Comparison of ENCODE assay signal across 1 cellular context in the genomic region with DNA sequence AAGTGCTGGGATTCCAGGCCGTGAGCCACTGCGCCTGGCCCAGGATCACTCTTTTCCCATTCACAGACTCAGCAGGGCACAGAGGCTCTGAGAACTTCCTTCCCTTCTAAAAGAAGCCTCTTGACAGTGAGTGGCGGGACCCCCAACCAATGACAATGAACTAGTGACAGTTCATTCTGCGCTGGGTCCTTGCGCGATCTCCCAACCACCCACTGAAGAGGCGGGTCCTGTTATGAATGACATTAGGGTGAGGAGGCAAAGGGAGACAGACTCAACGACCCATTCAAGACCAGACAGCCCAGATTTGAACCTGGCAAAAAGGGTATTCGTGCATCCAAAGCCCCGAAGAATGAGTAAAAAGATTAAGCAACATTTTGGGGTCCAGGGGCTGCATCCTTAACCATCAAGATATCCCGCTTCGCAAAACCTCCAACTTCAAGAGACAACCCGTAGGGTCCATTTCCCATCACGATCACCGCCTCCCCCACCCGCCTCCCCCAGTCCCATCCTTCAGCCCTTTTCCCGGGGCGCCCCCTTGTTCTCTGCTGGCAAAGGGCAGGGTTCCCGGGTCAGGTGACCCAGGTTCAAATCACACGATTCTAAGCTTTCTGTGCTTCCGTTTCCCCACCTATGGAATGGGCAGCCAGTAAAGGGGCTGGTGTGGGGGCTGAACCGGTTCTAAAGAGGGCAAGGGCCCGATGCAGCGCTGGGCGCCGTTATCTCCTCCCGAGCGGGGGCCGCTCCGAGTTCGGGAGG.
TF ChIP-seq lines count a peak whose summit lies in the region.

No MANE protein-coding gene starts in this region.

TF ChIP-seq in GM12878, 131 proteins besides CTCF, POLR2A, EP300 and RAD21 (continued from another document and continues in another):
- TF ChIP-seq, protein P1, sequence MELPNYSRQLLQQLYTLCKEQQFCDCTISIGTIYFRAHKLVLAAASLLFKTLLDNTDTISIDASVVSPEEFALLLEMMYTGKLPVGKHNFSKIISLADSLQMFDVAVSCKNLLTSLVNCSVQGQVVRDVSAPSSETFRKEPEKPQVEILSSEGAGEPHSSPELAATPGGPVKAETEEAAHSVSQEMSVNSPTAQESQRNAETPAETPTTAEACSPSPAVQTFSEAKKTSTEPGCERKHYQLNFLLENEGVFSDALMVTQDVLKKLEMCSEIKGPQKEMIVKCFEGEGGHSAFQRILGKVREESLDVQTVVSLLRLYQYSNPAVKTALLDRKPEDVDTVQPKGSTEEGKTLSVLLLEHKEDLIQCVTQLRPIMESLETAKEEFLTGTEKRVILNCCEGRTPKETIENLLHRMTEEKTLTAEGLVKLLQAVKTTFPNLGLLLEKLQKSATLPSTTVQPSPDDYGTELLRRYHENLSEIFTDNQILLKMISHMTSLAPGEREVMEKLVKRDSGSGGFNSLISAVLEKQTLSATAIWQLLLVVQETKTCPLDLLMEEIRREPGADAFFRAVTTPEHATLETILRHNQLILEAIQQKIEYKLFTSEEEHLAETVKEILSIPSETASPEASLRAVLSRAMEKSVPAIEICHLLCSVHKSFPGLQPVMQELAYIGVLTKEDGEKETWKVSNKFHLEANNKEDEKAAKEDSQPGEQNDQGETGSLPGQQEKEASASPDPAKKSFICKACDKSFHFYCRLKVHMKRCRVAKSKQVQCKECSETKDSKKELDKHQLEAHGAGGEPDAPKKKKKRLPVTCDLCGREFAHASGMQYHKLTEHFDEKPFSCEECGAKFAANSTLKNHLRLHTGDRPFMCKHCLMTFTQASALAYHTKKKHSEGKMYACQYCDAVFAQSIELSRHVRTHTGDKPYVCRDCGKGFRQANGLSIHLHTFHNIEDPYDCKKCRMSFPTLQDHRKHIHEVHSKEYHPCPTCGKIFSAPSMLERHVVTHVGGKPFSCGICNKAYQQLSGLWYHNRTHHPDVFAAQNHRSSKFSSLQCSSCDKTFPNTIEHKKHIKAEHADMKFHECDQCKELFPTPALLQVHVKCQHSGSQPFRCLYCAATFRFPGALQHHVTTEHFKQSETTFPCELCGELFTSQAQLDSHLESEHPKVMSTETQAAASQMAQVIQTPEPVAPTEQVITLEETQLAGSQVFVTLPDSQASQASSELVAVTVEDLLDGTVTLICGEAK (IDR thresholded peaks at IDR 0.05; ENCODE audit: borderline replicate concordance): no peak
- TF ChIP-seq, protein P2, sequence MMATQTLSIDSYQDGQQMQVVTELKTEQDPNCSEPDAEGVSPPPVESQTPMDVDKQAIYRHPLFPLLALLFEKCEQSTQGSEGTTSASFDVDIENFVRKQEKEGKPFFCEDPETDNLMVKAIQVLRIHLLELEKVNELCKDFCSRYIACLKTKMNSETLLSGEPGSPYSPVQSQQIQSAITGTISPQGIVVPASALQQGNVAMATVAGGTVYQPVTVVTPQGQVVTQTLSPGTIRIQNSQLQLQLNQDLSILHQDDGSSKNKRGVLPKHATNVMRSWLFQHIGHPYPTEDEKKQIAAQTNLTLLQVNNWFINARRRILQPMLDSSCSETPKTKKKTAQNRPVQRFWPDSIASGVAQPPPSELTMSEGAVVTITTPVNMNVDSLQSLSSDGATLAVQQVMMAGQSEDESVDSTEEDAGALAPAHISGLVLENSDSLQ (IDR thresholded peaks at IDR 0.05): peak; percentile 98
- TF ChIP-seq SMAD5 (IDR thresholded peaks at IDR 0.05; ENCODE audit: low read depth) (no peak; the same call in 1 of the 2 replicates), RELA (IDR thresholded peaks at IDR 0.05; ENCODE audit: borderline replicate concordance, partially characterized antibody) (no peak), JUNB (IDR thresholded peaks at IDR 0.05) (no peak), CBFB (IDR thresholded peaks at IDR 0.05; ENCODE audit: low read depth) (no peak), TAF1 (IDR thresholded peaks at IDR 0.05; ENCODE audit: borderline replicate concordance, low read depth, low read length) (0 out of 2 replicates have a peak, but pooled peaks have one; percentile 31), CREM (IDR thresholded peaks at IDR 0.05; ENCODE audit: low read depth) (0 out of 2 replicates have a peak, but pooled peaks have one; percentile 49), NR2F1 (conservative IDR thresholded peaks at IDR 0.05) (no peak), NR2C2 (IDR thresholded peaks at IDR 0.05; ENCODE audit: borderline replicate concordance, control insufficient read depth, insufficient read length, low read depth) (no peak), EGR1 (IDR thresholded peaks at IDR 0.05; ENCODE audit: borderline replicate concordance in 1 of 2, low read depth in 2 of 2, low read length in 2 of 2) (no peak), ESRRA (IDR thresholded peaks at IDR 0.05; ENCODE audit: low read length) (no peak), PAX8 (IDR thresholded peaks at IDR 0.05) (no peak), NR2C1 (IDR thresholded peaks at IDR 0.05) (no peak), JUND (IDR thresholded peaks at IDR 0.05; ENCODE audit: low read depth, low read length) (no peak), ZNF217 (IDR thresholded peaks at IDR 0.05) (no peak), TBL1XR1 (IDR thresholded peaks at IDR 0.05; ENCODE audit: low read depth, low read length) (no peak), PAX5 (IDR thresholded peaks at IDR 0.05; ENCODE audit: borderline replicate concordance, low read depth, low read length) (no peak), GABPA (IDR thresholded peaks at IDR 0.05; ENCODE audit: low read depth) (peak; percentile 54; the same call in 1 of the 2 replicates), SRF (IDR thresholded peaks at IDR 0.05; ENCODE audit: low read depth in 2 of 2, low read length in 2 of 2) (no peak), FOXK2 (IDR thresholded peaks at IDR 0.05) (no peak), MTA3 (IDR thresholded peaks at IDR 0.05; ENCODE audit: borderline replicate concordance, low read length) (no peak), IRF4 (IDR thresholded peaks at IDR 0.05; ENCODE audit: low read depth, low read length) (no peak), ZSCAN29 (IDR thresholded peaks at IDR 0.05) (no peak), POU2F2 (IDR thresholded peaks at IDR 0.05; ENCODE audit: borderline replicate concordance, low read depth, low read length) (no peak), MEF2A (IDR thresholded peaks at IDR 0.05; ENCODE audit: insufficient read depth, low read depth, low read length) (no peak), EED (IDR thresholded peaks at IDR 0.05; ENCODE audit: low read depth) (no peak), BRCA1 (IDR thresholded peaks at IDR 0.05; ENCODE audit: low read depth, low read length) (no peak), RCOR1 (conservative IDR thresholded peaks at IDR 0.05; ENCODE audit: low read depth, low read length) (no peak), TCF3 (IDR thresholded peaks at IDR 0.05; ENCODE audit: borderline replicate concordance, insufficient read depth, low read depth, low read length) (no peak), KAT2A (conservative IDR thresholded peaks at IDR 0.05; ENCODE audit: control insufficient read depth, low read depth, low read length) (no peak)
- TF ChIP-seq, protein P3, sequence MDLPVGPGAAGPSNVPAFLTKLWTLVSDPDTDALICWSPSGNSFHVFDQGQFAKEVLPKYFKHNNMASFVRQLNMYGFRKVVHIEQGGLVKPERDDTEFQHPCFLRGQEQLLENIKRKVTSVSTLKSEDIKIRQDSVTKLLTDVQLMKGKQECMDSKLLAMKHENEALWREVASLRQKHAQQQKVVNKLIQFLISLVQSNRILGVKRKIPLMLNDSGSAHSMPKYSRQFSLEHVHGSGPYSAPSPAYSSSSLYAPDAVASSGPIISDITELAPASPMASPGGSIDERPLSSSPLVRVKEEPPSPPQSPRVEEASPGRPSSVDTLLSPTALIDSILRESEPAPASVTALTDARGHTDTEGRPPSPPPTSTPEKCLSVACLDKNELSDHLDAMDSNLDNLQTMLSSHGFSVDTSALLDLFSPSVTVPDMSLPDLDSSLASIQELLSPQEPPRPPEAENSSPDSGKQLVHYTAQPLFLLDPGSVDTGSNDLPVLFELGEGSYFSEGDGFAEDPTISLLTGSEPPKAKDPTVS (IDR thresholded peaks at IDR 0.05; ENCODE audit: low read depth, low read length): no peak
- TF ChIP-seq, protein P4, sequence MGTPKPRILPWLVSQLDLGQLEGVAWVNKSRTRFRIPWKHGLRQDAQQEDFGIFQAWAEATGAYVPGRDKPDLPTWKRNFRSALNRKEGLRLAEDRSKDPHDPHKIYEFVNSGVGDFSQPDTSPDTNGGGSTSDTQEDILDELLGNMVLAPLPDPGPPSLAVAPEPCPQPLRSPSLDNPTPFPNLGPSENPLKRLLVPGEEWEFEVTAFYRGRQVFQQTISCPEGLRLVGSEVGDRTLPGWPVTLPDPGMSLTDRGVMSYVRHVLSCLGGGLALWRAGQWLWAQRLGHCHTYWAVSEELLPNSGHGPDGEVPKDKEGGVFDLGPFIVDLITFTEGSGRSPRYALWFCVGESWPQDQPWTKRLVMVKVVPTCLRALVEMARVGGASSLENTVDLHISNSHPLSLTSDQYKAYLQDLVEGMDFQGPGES (IDR thresholded peaks at IDR 0.05): peak; percentile 54; the same call in 1 of the 2 replicates
- TF ChIP-seq, protein P5, sequence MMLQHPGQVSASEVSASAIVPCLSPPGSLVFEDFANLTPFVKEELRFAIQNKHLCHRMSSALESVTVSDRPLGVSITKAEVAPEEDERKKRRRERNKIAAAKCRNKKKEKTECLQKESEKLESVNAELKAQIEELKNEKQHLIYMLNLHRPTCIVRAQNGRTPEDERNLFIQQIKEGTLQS (IDR thresholded peaks at IDR 0.05; ENCODE audit: borderline replicate concordance, extremely low read depth, low read depth, low read length): no peak
- TF ChIP-seq, protein P6, sequence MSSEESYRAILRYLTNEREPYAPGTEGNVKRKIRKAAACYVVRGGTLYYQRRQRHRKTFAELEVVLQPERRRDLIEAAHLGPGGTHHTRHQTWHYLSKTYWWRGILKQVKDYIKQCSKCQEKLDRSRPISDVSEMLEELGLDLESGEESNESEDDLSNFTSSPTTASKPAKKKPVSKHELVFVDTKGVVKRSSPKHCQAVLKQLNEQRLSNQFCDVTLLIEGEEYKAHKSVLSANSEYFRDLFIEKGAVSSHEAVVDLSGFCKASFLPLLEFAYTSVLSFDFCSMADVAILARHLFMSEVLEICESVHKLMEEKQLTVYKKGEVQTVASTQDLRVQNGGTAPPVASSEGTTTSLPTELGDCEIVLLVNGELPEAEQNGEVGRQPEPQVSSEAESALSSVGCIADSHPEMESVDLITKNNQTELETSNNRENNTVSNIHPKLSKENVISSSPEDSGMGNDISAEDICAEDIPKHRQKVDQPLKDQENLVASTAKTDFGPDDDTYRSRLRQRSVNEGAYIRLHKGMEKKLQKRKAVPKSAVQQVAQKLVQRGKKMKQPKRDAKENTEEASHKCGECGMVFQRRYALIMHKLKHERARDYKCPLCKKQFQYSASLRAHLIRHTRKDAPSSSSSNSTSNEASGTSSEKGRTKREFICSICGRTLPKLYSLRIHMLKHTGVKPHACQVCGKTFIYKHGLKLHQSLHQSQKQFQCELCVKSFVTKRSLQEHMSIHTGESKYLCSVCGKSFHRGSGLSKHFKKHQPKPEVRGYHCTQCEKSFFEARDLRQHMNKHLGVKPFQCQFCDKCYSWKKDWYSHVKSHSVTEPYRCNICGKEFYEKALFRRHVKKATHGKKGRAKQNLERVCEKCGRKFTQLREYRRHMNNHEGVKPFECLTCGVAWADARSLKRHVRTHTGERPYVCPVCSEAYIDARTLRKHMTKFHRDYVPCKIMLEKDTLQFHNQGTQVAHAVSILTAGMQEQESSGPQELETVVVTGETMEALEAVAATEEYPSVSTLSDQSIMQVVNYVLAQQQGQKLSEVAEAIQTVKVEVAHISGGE (CRISPR knock-in tag; IDR thresholded peaks at IDR 0.05): no peak
- TF ChIP-seq, protein P7, sequence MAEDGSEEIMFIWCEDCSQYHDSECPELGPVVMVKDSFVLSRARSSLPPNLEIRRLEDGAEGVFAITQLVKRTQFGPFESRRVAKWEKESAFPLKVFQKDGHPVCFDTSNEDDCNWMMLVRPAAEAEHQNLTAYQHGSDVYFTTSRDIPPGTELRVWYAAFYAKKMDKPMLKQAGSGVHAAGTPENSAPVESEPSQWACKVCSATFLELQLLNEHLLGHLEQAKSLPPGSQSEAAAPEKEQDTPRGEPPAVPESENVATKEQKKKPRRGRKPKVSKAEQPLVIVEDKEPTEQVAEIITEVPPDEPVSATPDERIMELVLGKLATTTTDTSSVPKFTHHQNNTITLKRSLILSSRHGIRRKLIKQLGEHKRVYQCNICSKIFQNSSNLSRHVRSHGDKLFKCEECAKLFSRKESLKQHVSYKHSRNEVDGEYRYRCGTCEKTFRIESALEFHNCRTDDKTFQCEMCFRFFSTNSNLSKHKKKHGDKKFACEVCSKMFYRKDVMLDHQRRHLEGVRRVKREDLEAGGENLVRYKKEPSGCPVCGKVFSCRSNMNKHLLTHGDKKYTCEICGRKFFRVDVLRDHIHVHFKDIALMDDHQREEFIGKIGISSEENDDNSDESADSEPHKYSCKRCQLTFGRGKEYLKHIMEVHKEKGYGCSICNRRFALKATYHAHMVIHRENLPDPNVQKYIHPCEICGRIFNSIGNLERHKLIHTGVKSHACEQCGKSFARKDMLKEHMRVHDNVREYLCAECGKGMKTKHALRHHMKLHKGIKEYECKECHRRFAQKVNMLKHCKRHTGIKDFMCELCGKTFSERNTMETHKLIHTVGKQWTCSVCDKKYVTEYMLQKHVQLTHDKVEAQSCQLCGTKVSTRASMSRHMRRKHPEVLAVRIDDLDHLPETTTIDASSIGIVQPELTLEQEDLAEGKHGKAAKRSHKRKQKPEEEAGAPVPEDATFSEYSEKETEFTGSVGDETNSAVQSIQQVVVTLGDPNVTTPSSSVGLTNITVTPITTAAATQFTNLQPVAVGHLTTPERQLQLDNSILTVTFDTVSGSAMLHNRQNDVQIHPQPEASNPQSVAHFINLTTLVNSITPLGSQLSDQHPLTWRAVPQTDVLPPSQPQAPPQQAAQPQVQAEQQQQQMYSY (CRISPR knock-in tag; IDR thresholded peaks at IDR 0.05): no peak
- TF ChIP-seq, protein P8, sequence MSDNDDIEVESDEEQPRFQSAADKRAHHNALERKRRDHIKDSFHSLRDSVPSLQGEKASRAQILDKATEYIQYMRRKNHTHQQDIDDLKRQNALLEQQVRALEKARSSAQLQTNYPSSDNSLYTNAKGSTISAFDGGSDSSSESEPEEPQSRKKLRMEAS (IDR thresholded peaks at IDR 0.05; ENCODE audit: low read depth, low read length): no peak
- TF ChIP-seq, protein P9, sequence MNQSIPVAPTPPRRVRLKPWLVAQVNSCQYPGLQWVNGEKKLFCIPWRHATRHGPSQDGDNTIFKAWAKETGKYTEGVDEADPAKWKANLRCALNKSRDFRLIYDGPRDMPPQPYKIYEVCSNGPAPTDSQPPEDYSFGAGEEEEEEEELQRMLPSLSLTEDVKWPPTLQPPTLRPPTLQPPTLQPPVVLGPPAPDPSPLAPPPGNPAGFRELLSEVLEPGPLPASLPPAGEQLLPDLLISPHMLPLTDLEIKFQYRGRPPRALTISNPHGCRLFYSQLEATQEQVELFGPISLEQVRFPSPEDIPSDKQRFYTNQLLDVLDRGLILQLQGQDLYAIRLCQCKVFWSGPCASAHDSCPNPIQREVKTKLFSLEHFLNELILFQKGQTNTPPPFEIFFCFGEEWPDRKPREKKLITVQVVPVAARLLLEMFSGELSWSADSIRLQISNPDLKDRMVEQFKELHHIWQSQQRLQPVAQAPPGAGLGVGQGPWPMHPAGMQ (IDR thresholded peaks at IDR 0.05; ENCODE audit: borderline replicate concordance): no peak
